8 cellular contexts compared by ENCODE assay signal in genomic region chr13:48222358-48223015, GRCh38. TPM values are rescaled to one million over a fixed set of nuclear protein-coding genes. Genes with fewer than 3 reads are reported as not detected.
DNase-seq lines count a peak whose midpoint lies in the region; ATAC-seq and TF ChIP-seq lines count a peak whose summit lies in the region.

No MANE protein-coding gene starts in this region.

- H3K4me3 ChIP-seq in ACC112 (ENCODE audit: low read depth, low read length) = peak overlapping the region; percentile 83
- H3K4me3 ChIP-seq in choroid plexus epithelial cell (ENCODE audit: low read depth, low read length) = peak overlapping the region; percentile 49
- H3K4me3 ChIP-seq in mucosa of descending colon = no peak overlapping the region

- no peaks in the 10 kb centered on the region for H3K9me3 ChIP-seq in mucosa of descending colon

- H2AFZ ChIP-seq in ACC112 (ENCODE audit: low read length, unreplicated experiment) = peak overlapping the region; percentile 99

- TF ChIP-seq CTCF in choroid plexus epithelial cell (conservative IDR thresholded peaks at IDR 0.05; ENCODE audit: low read depth, low read length) = no peak
- no peak for TF ChIP-seq CTCF in mucosa of descending colon (IDR thresholded peaks at IDR 0.05)

- H3K27ac ChIP-seq in ACC112 (ENCODE audit: low read depth, low read length) = peak overlapping the region; percentile 86

- intact Hi-C loops in mucosa of descending colon (cut with DNase I, micrococcal nuclease) = no loop called here

- peaks cover 16% of the 10 kb centered on the region for H3K4me1 ChIP-seq in ACC112 (ENCODE audit: control insufficient read depth, insufficient read depth, low read length, unreplicated experiment)
- no peaks in the 10 kb centered on the region for H3K4me1 ChIP-seq in mucosa of descending colon (ENCODE audit: low read depth)

- H3K79me2 ChIP-seq in ACC112 (ENCODE audit: control insufficient read depth, insufficient read depth, low read length, unreplicated experiment) = no peaks in the 10 kb centered on the region

- DNase-seq in MV-4-11 (lab: John Stamatoyannopoulos, UW) (peak; percentile 87), choroid plexus epithelial cell (ENCODE audit: low read depth) (peak; percentile 75), mucosa of descending colon (no peak), superior temporal gyrus (ENCODE audit: extremely low spot score) (no peak), HK-2 (ENCODE audit: unreplicated experiment) (no peak)

- H3K27me3 ChIP-seq in ACC112 (ENCODE audit: insufficient read depth, low read length) = no peaks in the 10 kb centered on the region

- no peaks in the 10 kb centered on the region for H3K36me3 ChIP-seq in ACC112 (ENCODE audit: insufficient read depth, low read length)
- no peaks in the 10 kb centered on the region for H3K36me3 ChIP-seq in mucosa of descending colon (ENCODE audit: low read depth)

- ATAC-seq in mucosa of descending colon (peak; percentile 62), HG03520 (IDR thresholded peaks at IDR 0.05; ENCODE audit: unreplicated experiment) (no peak), HG02884 (IDR thresholded peaks at IDR 0.05; ENCODE audit: unreplicated experiment) (no peak)

RNA-seq across cellular contexts. Expression of gene ITM2B, which starts 10.5 kb away (rescaled TPM):
- 100 to 1,000 TPM; 418 to 517 (median 511) TPM for total RNA-seq in mucosa of descending colon

Comparison
In these comparisons a context has a peak if more than half of its experiments do, and no peak if none do; other contexts are left out.
1. DNase-seq: peak in MV-4-11 (single experiment) and choroid plexus epithelial cell (single experiment); none in mucosa of descending colon (0 of 3), superior temporal gyrus (single experiment) and HK-2 (single experiment).